In the genomic region with DNA sequence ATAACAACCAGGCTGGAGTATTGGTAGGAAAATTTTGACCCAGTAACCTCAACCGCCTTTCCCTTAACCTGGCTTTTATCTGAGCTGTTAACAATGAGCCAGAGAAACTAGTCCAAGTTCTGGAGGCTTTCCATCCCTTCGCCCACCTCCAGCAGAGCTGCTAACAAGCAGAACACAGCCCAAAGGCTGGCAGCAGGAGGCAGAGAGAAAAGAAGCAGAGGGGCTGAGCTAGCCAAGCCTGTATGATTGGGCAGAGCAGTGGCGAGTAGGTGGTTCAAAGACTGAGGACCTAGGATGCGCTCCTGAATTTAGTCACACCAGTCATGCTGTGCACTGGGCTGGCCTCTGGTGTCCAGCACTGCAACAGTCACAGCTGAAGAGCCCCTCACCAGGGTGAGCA, we compare ENCODE assay signal across 18 cellular contexts.
DNase-seq lines count a peak whose midpoint lies in the region.
"Had no signal": no experiment of that assay in that cellular context is flagged by ENCODE, and none has a peak within 500 bp of the region (broad histone marks: within the 10 kb centered on the region; RNA-seq: fewer than 3 reads in every experiment).

No MANE protein-coding gene starts in this region.

- H3K79me1 ChIP-seq in neuronal stem cell (ENCODE audit: low read depth, low read length): no peaks in the 10 kb centered on the region

- H2BK12ac ChIP-seq in neuronal stem cell (ENCODE audit: low read length): no peak overlapping the region

- no peak overlapping the region for H3K4me3 ChIP-seq in neuronal stem cell (ENCODE audit: low read length in 2 of 2)
- H3K4me3 ChIP-seq: A549, BLaER1, GM23248 had no signal

- H3K4me2 ChIP-seq in neuronal stem cell (ENCODE audit: insufficient read depth, low read length, poor library complexity, severe bottlenecking): no peak overlapping the region
- H3K4me2 ChIP-seq: A549, BLaER1 had no signal

- no peak overlapping the region for H4K8ac ChIP-seq in neuronal stem cell (ENCODE audit: low read depth, low read length)

- no peak overlapping the region for H2BK5ac ChIP-seq in neuronal stem cell (ENCODE audit: low read length)

- H3K36me3 ChIP-seq in neuronal stem cell (replicated peaks in 1 of 2; ENCODE audit: control insufficient read depth in 2 of 2, insufficient read depth in 2 of 2, low read length in 2 of 2): no peaks in the 10 kb centered on the region
- H3K36me3 ChIP-seq: BLaER1 had no signal

- no peak overlapping the region for H3K9ac ChIP-seq in neuronal stem cell (ENCODE audit: low read depth, low read length, poor library complexity)
- H3K9ac ChIP-seq: BLaER1, GM23248 had no signal

- no peak overlapping the region for H3K27ac ChIP-seq in neuronal stem cell (replicated peaks; ENCODE audit: low read length)
- H3K27ac ChIP-seq: 22Rv1, A549, BLaER1, GM23248 had no signal

- no peak overlapping the region for H2BK120ac ChIP-seq in neuronal stem cell (ENCODE audit: low read depth, low read length)

- H3K4ac ChIP-seq in neuronal stem cell (ENCODE audit: low read length): no peak overlapping the region

- no peak overlapping the region for H2BK15ac ChIP-seq in neuronal stem cell (ENCODE audit: low read length)

- H4K91ac ChIP-seq in neuronal stem cell (ENCODE audit: low read depth, low read length, poor library complexity): no peak overlapping the region

- H3K27me3 ChIP-seq in neuronal stem cell (ENCODE audit: control insufficient read depth in 3 of 3, insufficient read depth in 3 of 3, low read depth in 1 of 3, low read length in 3 of 3): no peaks in the 10 kb centered on the region
- H3K27me3 ChIP-seq: BLaER1 had no signal

- peak overlapping the region; percentile 54 for H3K18ac ChIP-seq in neuronal stem cell (ENCODE audit: low read length)

- DNase-seq in DMS 273 (lab: John Stamatoyannopoulos, UW; ENCODE audit: unreplicated experiment) (peak; percentile 10), DMS 273 treated with DMSO at 0.1 percent for 48 hours (lab: John Stamatoyannopoulos, UW) (no peak), cerebellum (ENCODE audit: low spot score) (peak; percentile 44), neuronal stem cell (ENCODE audit: low spot score) (no peak), superior temporal gyrus (ENCODE audit: extremely low spot score) (peak; percentile 52), mucosa of gallbladder (ENCODE audit: low spot score) (no peak), medulla oblongata (ENCODE audit: extremely low spot score) (no peak)
- DNase-seq in activated CD4-positive, CD25-positive, alpha-beta regulatory T cell (lab: John Stamatoyannopoulos, UW): no peak
- DNase-seq: AML-193; CD4-positive, alpha-beta memory T cell; DMS53; DND-41; EL; GM23248; HCEC 1CT had no signal

- no peak overlapping the region for H3K14ac ChIP-seq in neuronal stem cell (ENCODE audit: low read length)

- H2AK5ac ChIP-seq in neuronal stem cell (ENCODE audit: low read depth, low read length): no peak overlapping the region

- no CpG with 5 or more reads among the region's 4 CpGs for WGBS in neuronal stem cell (ENCODE audit: extremely low coverage in 2 of 2, insufficient read length in 2 of 2, insufficient replicate concordance in 1 of 2), 2 donors

- H3K23ac ChIP-seq in neuronal stem cell (ENCODE audit: low read depth, low read length, poor library complexity): no peak overlapping the region

- H2AFZ ChIP-seq in neuronal stem cell (ENCODE audit: low read length): no peak overlapping the region
- H2AFZ ChIP-seq: GM23248 had no signal

- H3K4me1 ChIP-seq in neuronal stem cell (ENCODE audit: control insufficient read depth in 2 of 2, insufficient read depth in 1 of 2, low read depth in 1 of 2, low read length in 2 of 2): peaks cover 0 to 2% of the 10 kb centered on the region in 2 donors
- H3K4me1 ChIP-seq: A549 had no signal

- no peaks in the 10 kb centered on the region for H3K9me3 ChIP-seq in neuronal stem cell (replicated peaks in 1 of 2; ENCODE audit: control insufficient read depth in 2 of 2, insufficient read depth in 1 of 2, low read depth in 1 of 2, low read length in 2 of 2)
- H3K9me3 ChIP-seq: A549, BLaER1 had no signal

Comparison
In these comparisons a context has a peak if more than half of its experiments do, and no peak if none do; other contexts are left out.
1. DNase-seq: peak in DMS 273 (single experiment), cerebellum (single experiment) and superior temporal gyrus (single experiment); none in DMS 273 treated with DMSO at 0.1 percent for 48 hours (single experiment), neuronal stem cell (single experiment), activated CD4-positive, CD25-positive, alpha-beta regulatory T cell (0 of 4), mucosa of gallbladder (single experiment) and medulla oblongata (single experiment).